ENCODE assay signal across 8 cellular contexts in the genomic region with DNA sequence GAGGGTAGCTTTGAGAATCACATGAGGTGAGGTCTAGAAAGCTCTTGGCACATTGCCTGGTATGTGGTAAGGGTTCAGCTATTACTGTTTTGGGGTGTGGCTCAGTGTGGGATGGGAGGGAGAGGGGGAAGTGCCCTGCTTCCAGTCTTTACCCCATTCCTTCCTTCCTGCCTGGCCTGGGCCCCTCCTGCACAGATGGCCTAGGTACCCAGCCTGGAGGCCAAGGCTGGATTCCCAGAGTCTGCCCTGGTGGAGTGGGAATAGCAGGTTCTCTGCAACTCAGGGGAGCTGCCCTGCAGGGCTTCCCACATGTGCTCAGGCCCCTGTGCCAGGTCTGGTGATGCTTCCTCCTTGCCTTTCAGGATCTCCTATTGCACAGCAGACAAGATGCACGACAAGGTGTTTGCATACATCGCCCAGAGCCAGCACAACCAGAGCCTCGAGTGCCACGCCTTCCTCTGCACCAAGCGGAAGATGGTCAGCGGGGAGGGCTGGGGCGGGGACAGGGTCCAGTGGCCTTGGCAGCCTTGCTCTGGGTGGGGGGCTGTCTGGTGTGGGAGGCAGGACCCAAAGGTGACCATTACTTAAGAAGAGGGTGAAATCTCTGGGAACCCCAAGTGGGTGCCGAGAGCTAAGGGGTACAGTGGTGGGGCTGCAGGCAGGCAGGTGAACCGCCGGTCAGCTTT. TPM values are rescaled to one million over a fixed set of nuclear protein-coding genes. Genes with fewer than 3 reads are reported as not detected.
DNase-seq lines count a peak whose midpoint lies in the region; ATAC-seq, FAIRE-seq and TF ChIP-seq lines count a peak whose summit lies in the region.

No MANE protein-coding gene starts in this region.

- no peak for TF ChIP-seq RAD21 in HepG2 (CRISPR knock-in tag; IDR thresholded peaks at IDR 0.05)

- BruUV-seq in HepG2 (replicated peaks; lab: Mats Ljungman, UMichigan): no TSS peak

- DNase-seq in right lobe of liver: no peak
- no peak for DNase-seq in HepG2 (ENCODE audit: low spot score)
- DNase-seq in RWPE2 (ENCODE audit: low spot score): peak; percentile 70
- peak; percentile 87 for DNase-seq in epithelial cell of esophagus (ENCODE audit: low read depth)
- DNase-seq in thoracic aorta (ENCODE audit: low spot score): no peak
- no peak for DNase-seq in HEK293T (ENCODE audit: extremely low spot score)
- no peak for DNase-seq in kidney glomerular epithelial cell (lab: John Stamatoyannopoulos, UW)

- H3K4me1 ChIP-seq in right lobe of liver (peaks cover 0 to 1% (median 0%) of the 10 kb centered on the region in 4 donors), HepG2 (ENCODE audit: insufficient read depth, low read length) (peaks cover 21% of the 10 kb centered on the region), RWPE2 (ENCODE audit: insufficient read depth, poor library complexity, severe bottlenecking) (peaks cover 31% of the 10 kb centered on the region), thoracic aorta (ENCODE audit: control insufficient read depth in 1 of 2, low read depth in 2 of 2) (peaks cover 21 to 67% of the 10 kb centered on the region in 2 donors)

- ATAC-seq in right lobe of liver (peak in 3 of 4 donors; percentile 13 to 21 (median 18)), HepG2 (no peak), RWPE2 (ENCODE audit: low read depth) (peak; percentile 81), thoracic aorta (ENCODE audit: insufficient number of reproducible peaks, low FRiP score, low read depth) (no peak), GM21723 (IDR thresholded peaks at IDR 0.05; ENCODE audit: unreplicated experiment) (no peak)

- peaks cover 0 to 3% (median 0%) of the 10 kb centered on the region in 4 donors for H3K36me3 ChIP-seq in right lobe of liver
- peaks cover 4 to 6% of the 10 kb centered on the region in 2 experiments; a peak in 4 of 5 replicates for H3K36me3 ChIP-seq in HepG2 (replicated peaks in 1 of 2; ENCODE audit: control insufficient read depth in 1 of 2, insufficient read depth in 2 of 2, low read length in 2 of 2)
- H3K36me3 ChIP-seq in RWPE2 (ENCODE audit: low read depth): peaks cover 11% of the 10 kb centered on the region
- H3K36me3 ChIP-seq in thoracic aorta: peaks cover 3% of the 10 kb centered on the region

- H3K79me2 ChIP-seq in HepG2 (ENCODE audit: insufficient read depth, low read length): no peaks in the 10 kb centered on the region

- CTCF ChIA-PET in HepG2 (lab: Yijun Ruan, JAX; ENCODE audit: low intra/inter-chr PET ratio, low total read pairs): no interaction called here
- CTCF ChIA-PET in HEK293T (lab: Yijun Ruan, JAX): no interaction called here

- POLR2A ChIA-PET in HepG2 (lab: Yijun Ruan, JAX) (no interaction called here), HEK293T (lab: Yijun Ruan, JAX) (no interaction called here)

- no peaks in the 10 kb centered on the region for H3K27me3 ChIP-seq in right lobe of liver
- H3K27me3 ChIP-seq in HepG2 (ENCODE audit: control insufficient read depth in 1 of 2, insufficient read depth in 2 of 2, low read length in 2 of 2): no peaks in the 10 kb centered on the region
- H3K27me3 ChIP-seq in RWPE2 (ENCODE audit: insufficient read depth, poor library complexity, severe bottlenecking): no peaks in the 10 kb centered on the region
- no peaks in the 10 kb centered on the region for H3K27me3 ChIP-seq in thoracic aorta (replicated peaks; ENCODE audit: insufficient read depth)

- in situ Hi-C loops in HepG2 (cut with HindIII; ENCODE audit: extremely low pct_ligation_motif_present, low pct_unique_long_range_greater_than_20kb): no loop called here

- TF ChIP-seq POLR2A in right lobe of liver (IDR thresholded peaks at IDR 0.05): no peak
- no peak for TF ChIP-seq POLR2A in HepG2 (IDR thresholded peaks at IDR 0.05; ENCODE audit: insufficient read depth in 1 of 2, low read depth in 2 of 2, low read length in 2 of 2)

- TF ChIP-seq CTCF in right lobe of liver (IDR thresholded peaks at IDR 0.05) (no peak), HepG2 (CRISPR knock-in tag; IDR thresholded peaks at IDR 0.05) (no peak), RWPE2 (IDR thresholded peaks at IDR 0.05; ENCODE audit: poor library complexity, severe bottlenecking) (no peak), epithelial cell of esophagus (IDR thresholded peaks at IDR 0.05; ENCODE audit: insufficient read depth, low read depth, low read length, missing control alignments) (no peak), thoracic aorta (IDR thresholded peaks at IDR 0.05) (no peak)

- H2AFZ ChIP-seq in HepG2 (ENCODE audit: low read length): no peak overlapping the region

- intact Hi-C loops in right lobe of liver (cut with DNase I): no loop called here
- intact Hi-C loops in HepG2 (cut with micrococcal nuclease; ENCODE audit: unreplicated experiment): no loop called here

- no peak overlapping the region for H3K9ac ChIP-seq in HepG2 (ENCODE audit: insufficient read depth, low read depth, low read length)

- no peak for FAIRE-seq in HepG2 (lab: Jason Lieb, UNC)

- H3K27ac ChIP-seq in right lobe of liver: no peak overlapping the region
- H3K27ac ChIP-seq in HepG2 (ENCODE audit: extremely low read length, insufficient read depth, low read length): no peak overlapping the region
- peak overlapping the region; percentile 60 for H3K27ac ChIP-seq in RWPE2 (ENCODE audit: poor library complexity, severe bottlenecking)
- H3K27ac ChIP-seq in thoracic aorta: peak overlapping the region; percentile 58 to 92

- no peak overlapping the region for H3K4me2 ChIP-seq in HepG2 (ENCODE audit: low read depth, low read length)

- 83% methylated on average over 5 of the region's 10 CpGs for WGBS in right lobe of liver (ENCODE audit: insufficient coverage, low coverage, low lambda C conversion rate, missing lambda C conversion rate)
- WGBS in HepG2 (ENCODE audit: low lambda C conversion rate): 97% methylated on average over 9 of the region's 10 CpGs

- H3K9me3 ChIP-seq in right lobe of liver (no peaks in the 10 kb centered on the region), HepG2 (ENCODE audit: low read length) (no peaks in the 10 kb centered on the region), RWPE2 (ENCODE audit: severe bottlenecking) (no peaks in the 10 kb centered on the region), thoracic aorta (no peaks in the 10 kb centered on the region)

- H3K4me3 ChIP-seq in right lobe of liver: no peak overlapping the region
- no peak overlapping the region for H3K4me3 ChIP-seq in HepG2 (replicated peaks in 1 of 3; ENCODE audit: insufficient read depth in 1 of 3, low read depth in 2 of 3, low read length in 3 of 3)
- no peak overlapping the region for H3K4me3 ChIP-seq in RWPE2 (ENCODE audit: severe bottlenecking)
- H3K4me3 ChIP-seq in epithelial cell of esophagus (ENCODE audit: low read length): no peak overlapping the region
- H3K4me3 ChIP-seq in thoracic aorta: no peak overlapping the region

- H4K20me1 ChIP-seq in HepG2 (ENCODE audit: insufficient read depth, low read length): no peaks in the 10 kb centered on the region

- no peak for TF ChIP-seq EP300 in HepG2 (IDR thresholded peaks at IDR 0.05; ENCODE audit: low read depth in 2 of 2, low read length in 2 of 2)
- no peak for TF ChIP-seq EP300 in HepG2 (CRISPR knock-in tag; IDR thresholded peaks at IDR 0.05; ENCODE audit: borderline replicate concordance)

RNA-seq across cellular contexts. Expression of a gene that starts 13.5 kb away (rescaled TPM):
- total RNA-seq in right lobe of liver (10 to 100 TPM; 15.3 to 24.3 (median 16.7) TPM), HepG2 (2016; rRNA removed; fragmentation: Illumina TruSeq; extraction: Trizol) (6.3 and 7.2 TPM in 2 replicates), thoracic aorta (10 to 100 TPM; 35.2 to 55.2 TPM)
- 1.6 and 1.8 TPM in 2 replicates for total RNA-seq in HepG2 (2016; cell fraction: cytosol; rRNA removed; fragmentation: Illumina TruSeq; extraction: Trizol; ENCODE audit: low read depth)
- 5.6 and 7.1 TPM in 2 replicates for total RNA-seq in HepG2 (2016; cell fraction: insoluble cytoplasmic fraction; rRNA removed; fragmentation: Illumina TruSeq; extraction: Trizol)
- total RNA-seq in HepG2 (2016; cell fraction: membrane; rRNA removed; fragmentation: Illumina TruSeq; extraction: Trizol): 5.1 and 6.4 TPM in 2 replicates
- total RNA-seq in HepG2 (2016; cell fraction: nucleus; rRNA removed; fragmentation: Illumina TruSeq; extraction: Trizol): 4.2 and 4.7 TPM in 2 replicates
- polyA plus RNA-seq in HepG2 (2011; rRNA removed): 12.1 and 13.7 TPM in 2 replicates
- 9.5 and 10.4 TPM in 2 replicates for polyA plus RNA-seq in HepG2 (2011; cell fraction: cytosol; rRNA removed)
- polyA plus RNA-seq in HepG2 (2011; cell fraction: nucleus; rRNA removed): 22.0 and 26.7 TPM in 2 replicates
- 7.7 and 7.8 TPM in 2 replicates for polyA plus RNA-seq in HepG2 (2012)
- polyA plus RNA-seq in HepG2 (2016; cell fraction: cytosol; fragmentation: Illumina TruSeq; extraction: Trizol; ENCODE audit: low read depth): 1.6 and 1.8 TPM in 2 replicates
- 7.0 and 8.1 TPM in 2 replicates for polyA plus RNA-seq in HepG2 (2016; cell fraction: insoluble cytoplasmic fraction; fragmentation: Illumina TruSeq; extraction: Trizol; ENCODE audit: low read depth)
- 4.6 and 4.8 TPM in 2 replicates for polyA plus RNA-seq in HepG2 (2016; cell fraction: membrane; fragmentation: Illumina TruSeq; extraction: Trizol; ENCODE audit: low read depth)
- 12.0 and 13.6 TPM in 2 replicates for polyA plus RNA-seq in HepG2 (2016; cell fraction: nucleus; fragmentation: Illumina TruSeq; extraction: Trizol; ENCODE audit: insufficient read depth, low read depth)
- polyA minus RNA-seq in HepG2 (2011; rRNA and poly(A)+ RNA removed; ENCODE audit: low replicate concordance): 12.3 and 19.3 TPM in 2 replicates
- polyA minus RNA-seq in HepG2 (2011; cell fraction: cytosol; rRNA and poly(A)+ RNA removed): 6.8 and 10.5 TPM in 2 replicates
- polyA minus RNA-seq in HepG2 (2011; cell fraction: nucleus; rRNA and poly(A)+ RNA removed): 6.1 and 6.2 TPM in 2 replicates

RNA-seq across cellular contexts. Expression of a gene that starts 59.7 kb away (rescaled TPM):
- 10 to 100 TPM; 10.7 to 38.8 (median 21.0) TPM for total RNA-seq in right lobe of liver
- 0.15 and 0.49 TPM in 2 replicates for total RNA-seq in HepG2 (2016; rRNA removed; fragmentation: Illumina TruSeq; extraction: Trizol)
- total RNA-seq in HepG2 (2016; cell fraction: cytosol; rRNA removed; fragmentation: Illumina TruSeq; extraction: Trizol; ENCODE audit: low read depth): 0.26 and 0.30 TPM in 2 replicates
- 0.32 and 0.39 TPM in 2 replicates for total RNA-seq in HepG2 (2016; cell fraction: insoluble cytoplasmic fraction; rRNA removed; fragmentation: Illumina TruSeq; extraction: Trizol)
- 0.31 and 0.69 TPM in 2 replicates for total RNA-seq in HepG2 (2016; cell fraction: membrane; rRNA removed; fragmentation: Illumina TruSeq; extraction: Trizol)
- total RNA-seq in HepG2 (2016; cell fraction: nucleus; rRNA removed; fragmentation: Illumina TruSeq; extraction: Trizol): 0.25 and 0.50 TPM in 2 replicates
- polyA plus RNA-seq in HepG2 (2011; rRNA removed): 0.18 and 0.39 TPM in 2 replicates
- polyA plus RNA-seq in HepG2 (2011; cell fraction: cytosol; rRNA removed): 0.30 and 0.31 TPM in 2 replicates
- polyA plus RNA-seq in HepG2 (2011; cell fraction: nucleus; rRNA removed): 0.23 and 0.45 TPM in 2 replicates
- 0.08 and 0.34 TPM in 2 replicates for polyA plus RNA-seq in HepG2 (2012)
- 0.11 and 0.33 TPM in 2 replicates for polyA plus RNA-seq in HepG2 (2016; cell fraction: cytosol; fragmentation: Illumina TruSeq; extraction: Trizol; ENCODE audit: low read depth)
- 0.90 and 1.0 TPM in 2 replicates for polyA plus RNA-seq in HepG2 (2016; cell fraction: insoluble cytoplasmic fraction; fragmentation: Illumina TruSeq; extraction: Trizol; ENCODE audit: low read depth)
- 0.25 and 0.31 TPM in 2 replicates for polyA plus RNA-seq in HepG2 (2016; cell fraction: membrane; fragmentation: Illumina TruSeq; extraction: Trizol; ENCODE audit: low read depth)
- polyA plus RNA-seq in HepG2 (2016; cell fraction: nucleus; fragmentation: Illumina TruSeq; extraction: Trizol; ENCODE audit: insufficient read depth, low read depth): 0.79 TPM in 1 of 2 replicates, not detected in the other
- polyA minus RNA-seq in HepG2 (2011; rRNA and poly(A)+ RNA removed; ENCODE audit: low replicate concordance): 0.16 and 0.40 TPM in 2 replicates
- polyA minus RNA-seq in HepG2 (2011; cell fraction: cytosol; rRNA and poly(A)+ RNA removed): not detected in 2 replicates
- 0.26 TPM in 1 of 2 replicates, not detected in the other for polyA minus RNA-seq in HepG2 (2011; cell fraction: nucleus; rRNA and poly(A)+ RNA removed)
- total RNA-seq in thoracic aorta: 10 to 100 TPM; 21.0 to 26.0 TPM

Comparison
In these comparisons a context has a peak if more than half of its experiments do, and no peak if none do; other contexts are left out.
1. ATAC-seq: peak in right lobe of liver (3 of 4) and RWPE2 (single experiment); none in HepG2 (single experiment), thoracic aorta (single experiment) and GM21723 (single experiment).
2. RNA of a gene that starts 59.7 kb away (total RNA-seq): 21.0 to 26.0 TPM in thoracic aorta and 10.7 to 38.8 TPM in right lobe of liver; 0.15 to 0.69 TPM in HepG2; every median in the first group is over 4 times any median in the second.
3. DNase-seq: peak in RWPE2 (single experiment) and epithelial cell of esophagus (single experiment); none in right lobe of liver (0 of 3), HepG2 (single experiment), thoracic aorta (single experiment), HEK293T (single experiment) and kidney glomerular epithelial cell (single experiment).
4. H3K27ac ChIP-seq: peak in RWPE2 (single experiment) and thoracic aorta (2 of 2); none in right lobe of liver (0 of 3) and HepG2 (single experiment).